26 cellular contexts compared by ENCODE assay signal in the genomic region with DNA sequence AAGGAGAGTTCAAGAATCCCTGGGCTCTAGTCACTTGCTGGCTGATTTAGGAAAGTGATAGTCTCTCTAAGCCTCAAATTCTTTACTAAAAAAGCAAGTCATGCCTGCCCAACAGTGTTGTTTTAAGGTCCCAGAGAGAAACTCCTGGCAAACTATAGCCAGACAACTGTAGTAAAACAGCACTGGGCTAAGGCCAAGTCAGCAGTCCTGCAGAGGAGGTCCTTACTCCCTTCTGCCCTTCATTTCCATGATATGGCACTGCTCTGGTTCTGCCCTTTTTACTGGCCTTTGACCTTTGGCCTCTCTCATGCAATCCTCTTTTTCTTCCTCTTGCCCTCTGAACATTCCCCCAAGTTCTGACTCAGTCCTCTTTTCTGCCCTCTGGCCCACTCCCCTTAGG.
DNase-seq lines count a peak whose midpoint lies in the region; ATAC-seq, FAIRE-seq and TF ChIP-seq lines count a peak whose summit lies in the region.
"Had no signal": no experiment of that assay in that cellular context is flagged by ENCODE, and none has a peak within 500 bp of the region (broad histone marks: within the 10 kb centered on the region; RNA-seq: fewer than 3 reads in every experiment).

No MANE protein-coding gene starts in this region.

- H3K27ac ChIP-seq in small intestine (ENCODE audit: low read depth in 1 of 2, low read length in 1 of 2) (no peak overlapping the region), kidney (ENCODE audit: low read depth in 2 of 2, low read length in 2 of 2) (no peak overlapping the region), psoas muscle (no peak overlapping the region)
- H3K27ac ChIP-seq: PC-9, prostate gland had no signal

- no peak overlapping the region for H3K9ac ChIP-seq in kidney (ENCODE audit: low read length in 2 of 2)

- TF ChIP-seq CTCF in cardiac fibroblast (IDR thresholded peaks at IDR 0.05; ENCODE audit: low read depth, low read length), result no peak
- no peak for TF ChIP-seq CTCF in kidney (IDR thresholded peaks at IDR 0.05; ENCODE audit: borderline replicate concordance, extremely low read depth, insufficient read depth)
- no peak for TF ChIP-seq CTCF in psoas muscle (IDR thresholded peaks at IDR 0.05)

- no peaks in the 10 kb centered on the region for H3K27me3 ChIP-seq in small intestine (ENCODE audit: control insufficient read depth in 2 of 2, insufficient read depth in 2 of 2, low read length in 2 of 2)
- peaks cover 0 to 12% (median 0%) of the 10 kb centered on the region in 3 donors for H3K27me3 ChIP-seq in psoas muscle (ENCODE audit: insufficient read depth in 3 of 3, low read length in 2 of 3)

- H3K9me3 ChIP-seq in small intestine (ENCODE audit: control insufficient read depth, low read depth) (no peaks in the 10 kb centered on the region), kidney (ENCODE audit: control insufficient read depth in 1 of 2, low read length in 2 of 2) (no peaks in the 10 kb centered on the region), psoas muscle (no peaks in the 10 kb centered on the region)
- H3K9me3 ChIP-seq: HAP-1, prostate gland had no signal

- H3K4me1 ChIP-seq in small intestine (ENCODE audit: control insufficient read depth in 2 of 2, insufficient read depth in 1 of 2, low read depth in 1 of 2, low read length in 1 of 2) (no peaks in the 10 kb centered on the region), kidney (ENCODE audit: control insufficient read depth in 1 of 2, insufficient read depth in 1 of 2, low read depth in 1 of 2, low read length in 2 of 2) (peaks cover 5 to 18% of the 10 kb centered on the region in 2 donors), psoas muscle (no peaks in the 10 kb centered on the region)
- H3K4me1 ChIP-seq: HAP-1, prostate gland had no signal

- FAIRE-seq in small intestine (lab: Jason Lieb, UNC) (no peak), kidney (lab: Jason Lieb, UNC) (no peak)
- FAIRE-seq: GM18507, islet of Langerhans, urothelium cell line had no signal

- no peak overlapping the region for H3K4me3 ChIP-seq in cardiac fibroblast (replicated peaks in 1 of 2; ENCODE audit: low read depth in 2 of 2, low read length in 2 of 2)
- H3K4me3 ChIP-seq in small intestine (ENCODE audit: low read depth in 1 of 2, low read length in 2 of 2), result no peak overlapping the region
- no peak overlapping the region for H3K4me3 ChIP-seq in kidney (ENCODE audit: low read length in 2 of 2)
- H3K4me3 ChIP-seq in psoas muscle, result no peak overlapping the region
- H3K4me3 ChIP-seq: HAP-1, PC-9, prostate gland had no signal

- DNase-seq in AG20443 (ENCODE audit: low spot score) (peak; percentile 21), cardiac fibroblast (ENCODE audit: low read depth in 2 of 2) (peak; percentile 53 to 62), hepatic stellate cell (ENCODE audit: low spot score) (peak; percentile 64), small intestine (peak; percentile 25), kidney (no peak), psoas muscle (no peak), SHP77 (lab: John Stamatoyannopoulos, UW) (no peak)
- DNase-seq: activated CD4-positive, alpha-beta T cell treated with anti-CD3 and anti-CD28 coated beads, Interleukin-2, amount 50 U/mL, for 4 hours; activated CD8-positive, alpha-beta memory T cell treated with anti-CD3 and anti-CD28 coated beads, Interleukin-2, amount 10 ng/mL, durations not matched to agents 7 days and 5 days; activated gamma-delta T cell; activated T-cell treated with anti-CD3 and anti-CD28 coated beads, Interleukin-2, amount 50 U/mL, for 4 hours; CD8-positive, alpha-beta T cell; midbrain; naive thymus-derived CD8-positive, alpha-beta T cell; NCI-H2107; NCI-H345; NCI-H69; PC-9 had no signal

- intact Hi-C loops in kidney (cut with DNase I) (loop anchor here (10.0 kb wide), 1 partner anchor 65 kb away; no protein-coding TSS in a partner anchor), psoas muscle (cut with DNase I) (no loop called here)

- no peak for ATAC-seq in psoas muscle
- no peak for ATAC-seq in GM18502 (IDR thresholded peaks at IDR 0.05; ENCODE audit: poor library complexity, unreplicated experiment)
- ATAC-seq: activated CD4-positive, CD25-positive, alpha-beta regulatory T cell treated with anti-CD3 and anti-CD28 coated beads, Interleukin-2, amount 50 U/mL, for 24 hours; activated CD8-positive, alpha-beta memory T cell treated with anti-CD3 and anti-CD28 coated beads, Interleukin-2, amount 10 ng/mL, durations not matched to agents 7 days and 5 days; activated T-cell treated with anti-CD3 and anti-CD28 coated beads, Interleukin-2, amount 50 U/mL, for 4 hours; CD8-positive, alpha-beta T cell; naive thymus-derived CD8-positive, alpha-beta T cell; stimulated activated memory B cell treated with anti-CD40 and anti-IgM and Interleukin-4, amounts not matched to agents 10 μg/mL and 1 μg/mL and 100 μg/mL, for 72 hours had no signal

- H3K36me3 ChIP-seq in small intestine (ENCODE audit: control insufficient read depth in 2 of 2, insufficient read depth in 2 of 2, low read length in 2 of 2) (no peaks in the 10 kb centered on the region), kidney (ENCODE audit: control insufficient read depth in 1 of 2, insufficient read depth in 2 of 2, low read length in 2 of 2) (no peaks in the 10 kb centered on the region), psoas muscle (ENCODE audit: insufficient read depth in 1 of 2, low read depth in 1 of 2) (peaks cover 0 to 4% of the 10 kb centered on the region in 2 donors)
- H3K36me3 ChIP-seq: HAP-1, prostate gland had no signal

Comparison
In these comparisons a context has a peak if more than half of its experiments do, and no peak if none do; other contexts are left out.
1. DNase-seq: peak in AG20443 (single experiment), cardiac fibroblast (2 of 2), hepatic stellate cell (single experiment) and small intestine (single experiment); none in kidney (single experiment), psoas muscle (0 of 2) and SHP77 (0 of 2).